In the genomic region with DNA sequence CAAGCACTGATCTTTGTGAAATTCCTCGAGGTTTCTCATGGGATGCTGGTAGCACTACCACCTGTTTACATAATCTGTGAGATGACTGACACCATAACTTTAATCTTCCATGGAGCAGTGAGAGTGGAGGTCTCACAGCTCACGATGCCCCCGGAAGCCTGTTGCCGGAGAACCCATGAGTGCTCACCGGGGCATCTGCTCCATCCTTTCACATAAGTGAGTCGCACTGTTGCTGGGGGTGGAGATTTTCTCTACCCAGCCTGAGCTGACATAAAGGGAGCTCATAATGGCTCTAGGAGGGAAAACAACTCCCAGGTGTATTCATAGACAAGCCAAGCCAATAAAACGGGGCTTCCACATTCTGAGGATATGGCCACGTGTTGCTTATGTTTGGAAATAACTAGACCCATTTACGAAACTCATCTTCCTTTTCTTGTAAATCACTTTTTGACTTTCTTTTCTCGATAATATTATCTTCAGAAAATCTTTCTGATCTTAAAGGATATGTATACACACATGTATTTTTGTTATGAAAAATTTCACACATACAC, we compare ENCODE assay signal across 25 cellular contexts. TPM values are rescaled to one million over a fixed set of nuclear protein-coding genes. Genes with fewer than 3 reads are reported as not detected.
"Had no signal": no experiment of that assay in that cellular context is flagged by ENCODE, and none has a peak within 500 bp of the region (broad histone marks: within the 10 kb centered on the region; RNA-seq: fewer than 3 reads in every experiment).

No MANE protein-coding gene starts in this region.

- H3K9me3 ChIP-seq: lower lobe of right lung, psoas muscle, right lobe of liver, tibial nerve, upper lobe of left lung, vagina had no signal

- ATAC-seq: left cardiac atrium; left lobe of liver; lower lobe of right lung; naive thymus-derived CD8-positive, alpha-beta T cell; psoas muscle; right lobe of liver; stimulated activated memory B cell treated with anti-CD40 and anti-IgM and Interleukin-4, amounts not matched to agents 10 μg/mL and 1 μg/mL and 100 μg/mL, for 72 hours; stimulated activated naive CD8-positive, alpha-beta T cell treated with anti-CD3 and anti-CD28 coated beads, Interleukin-15, amount 100 ng/mL, for 72 hours had no signal

- H3K27me3 ChIP-seq: right lobe of liver, tibial nerve, upper lobe of left lung, vagina had no signal

- H3K9ac ChIP-seq: parathyroid adenoma had no signal

- H3K4me3 ChIP-seq: lower lobe of right lung, psoas muscle, right lobe of liver, smooth muscle cell, tibial nerve, upper lobe of left lung, vagina had no signal

- H3K4me1 ChIP-seq: lower lobe of right lung, parathyroid adenoma, psoas muscle, right lobe of liver, upper lobe of left lung, vagina had no signal

- DNase-seq: hippocampal formation; kidney glomerular epithelial cell; left cardiac atrium; lower lobe of right lung; mammary epithelial cell; mesenchymal stem cell; naive thymus-derived CD8-positive, alpha-beta T cell; nucleus accumbens; psoas muscle; right lobe of liver; stimulated activated CD4-positive, alpha-beta T cell treated with anti-CD3 and anti-CD28 coated beads, Interleukin-1b, Interleukin-23, amount 100 ng/mL, for 48 hours; stimulated activated CD4-positive, alpha-beta T cell treated with anti-CD3 and anti-CD28 coated beads, Interleukin-2, amount 100 ng/mL, for 48 hours; stimulated activated CD4-positive, alpha-beta T cell treated with anti-CD3 and anti-CD28 coated beads, Interleukin-4, amount 100 ng/mL, for 4 hours; stimulated activated CD8-positive, alpha-beta memory T cell treated with anti-CD3 and anti-CD28 coated beads, Interleukin-4, amount 100 ng/mL, for 48 hours; stimulated activated naive CD4-positive, alpha-beta T cell treated with Interleukin-2 at 50 U/mL for 16 hours; stimulated activated naive CD8-positive, alpha-beta T cell treated with anti-CD3 and anti-CD28 coated beads, Interleukin-15, amount 100 ng/mL, for 72 hours; substantia nigra; upper lobe of left lung had no signal

- H3K4me2 ChIP-seq: smooth muscle cell had no signal

- H3K36me3 ChIP-seq: lower lobe of right lung, right lobe of liver, tibial nerve, upper lobe of left lung, vagina had no signal

- H3K79me2 ChIP-seq: parathyroid adenoma had no signal

- H2AFZ ChIP-seq: parathyroid adenoma had no signal

- H3K27ac ChIP-seq: lower lobe of right lung, parathyroid adenoma, psoas muscle, right lobe of liver, tibial nerve, upper lobe of left lung, vagina had no signal

RNA-seq across cellular contexts. Expression of gene GFPT2, which starts 11.2 kb away (rescaled TPM):
- polyA plus RNA-seq: keratinocyte had no signal
